ENCODE assay signal across 31 cellular contexts in genomic region chr16:50027829-50028228, GRCh38.
"Had no signal": no experiment of that assay in that cellular context is flagged by ENCODE, and none has a peak within 500 bp of the region (broad histone marks: within the 10 kb centered on the region; RNA-seq: fewer than 3 reads in every experiment).

No MANE protein-coding gene starts in this region.

- FAIRE-seq: TTC549 had no signal

- H3K27ac ChIP-seq: ascending aorta, breast epithelium, SJCRH30, SK-N-MC had no signal

- H3K27ac Mint-ChIP-seq: activated CD4-positive, alpha-beta T cell treated with anti-CD3 and anti-CD28 coated beads for 36 hours; activated CD4-positive, alpha-beta T cell treated with anti-CD3 and anti-CD28 coated beads, Interleukin-2, amount 10 ng/mL, durations not matched to agents 7 days and 5 days; activated CD8-positive, alpha-beta T cell treated with anti-CD3 and anti-CD28 coated beads, Interleukin-2, amount 10 ng/mL, durations not matched to agents 7 days and 5 days; activated naive CD4-positive, alpha-beta T cell treated with anti-CD3 and anti-CD28 coated beads, Interleukin-2, amount 10 ng/mL, durations not matched to agents 7 days and 5 days; activated naive CD8-positive, alpha-beta T cell treated with anti-CD3 and anti-CD28 coated beads for 36 hours; T-helper 2 cell treated with Interferon-gamma antibody and Interleukin-4, amounts not matched to agents 5 μg/mL and 100 μg/mL, for 36 hours; WTC11 had no signal

- H3K4me3 Mint-ChIP-seq: activated CD4-positive, alpha-beta T cell treated with anti-CD3 and anti-CD28 coated beads for 36 hours; activated CD4-positive, alpha-beta T cell treated with anti-CD3 and anti-CD28 coated beads, Interleukin-2, amount 10 ng/mL, durations not matched to agents 7 days and 5 days; activated CD8-positive, alpha-beta T cell treated with anti-CD3 and anti-CD28 coated beads, Interleukin-2, amount 10 ng/mL, durations not matched to agents 7 days and 5 days; activated naive CD4-positive, alpha-beta T cell treated with anti-CD3 and anti-CD28 coated beads, Interleukin-2, amount 10 ng/mL, durations not matched to agents 7 days and 5 days; activated naive CD8-positive, alpha-beta T cell treated with anti-CD3 and anti-CD28 coated beads for 36 hours; T-helper 2 cell treated with Interferon-gamma antibody and Interleukin-4, amounts not matched to agents 5 μg/mL and 100 μg/mL, for 36 hours; WTC11 had no signal

- H3K27me3 ChIP-seq: ascending aorta, breast epithelium, MG63, SJCRH30 had no signal

- H3K36me3 ChIP-seq: breast epithelium had no signal

- H3K9me3 Mint-ChIP-seq: activated CD4-positive, alpha-beta T cell treated with anti-CD3 and anti-CD28 coated beads, Interleukin-2, amount 10 ng/mL, durations not matched to agents 7 days and 5 days; activated naive CD4-positive, alpha-beta T cell treated with anti-CD3 and anti-CD28 coated beads, Interleukin-2, amount 10 ng/mL, durations not matched to agents 7 days and 5 days; activated naive CD8-positive, alpha-beta T cell treated with anti-CD3 and anti-CD28 coated beads for 36 hours; T-helper 2 cell treated with Interferon-gamma antibody and Interleukin-4, amounts not matched to agents 5 μg/mL and 100 μg/mL, for 36 hours; WTC11 had no signal

- DNase-seq: activated CD4-positive, alpha-beta T cell treated with anti-CD3 and anti-CD28 coated beads for 36 hours; activated CD4-positive, alpha-beta T cell treated with anti-CD3 and anti-CD28 coated beads, Interleukin-2, amount 10 ng/mL, durations not matched to agents 7 days and 5 days; activated CD4-positive, alpha-beta T cell treated with anti-CD3 and anti-CD28 coated beads, Interleukin-2, amount 50 U/mL, for 48 hours; activated CD8-positive, alpha-beta T cell treated with anti-CD3 and anti-CD28 coated beads, Interleukin-2, amount 10 ng/mL, durations not matched to agents 7 days and 5 days; activated effector memory CD4-positive, alpha-beta T cell treated with Interleukin-2 at 50 U/mL for 16 hours; activated naive CD4-positive, alpha-beta T cell treated with anti-CD3 and anti-CD28 coated beads, Interleukin-2, amount 10 ng/mL, durations not matched to agents 7 days and 5 days; activated naive CD8-positive, alpha-beta T cell treated with anti-CD3 and anti-CD28 coated beads for 36 hours; activated T-cell treated with anti-CD3 and anti-CD28 coated beads, Interleukin-2, amount 50 U/mL, for 48 hours; amygdala; Karpas-422; KBM-7; MG63; NCI-H1048; NCI-H146; NCI-H187; NCI-H2029 treated with DMSO at 0.1 percent for 48 hours; NCI-H2107; NCI-H2171; NCI-H510A; NCI-H526; NCI-H748 treated with DMSO at 0.1 percent for 48 hours; OCI-M1; Right ventricle myocardium superior; SJCRH30 had no signal

- ATAC-seq: activated CD4-positive, alpha-beta T cell treated with anti-CD3 and anti-CD28 coated beads for 36 hours; activated CD4-positive, CD25-positive, alpha-beta regulatory T cell treated with anti-CD3 and anti-CD28 coated beads, Interleukin-2, amount 50 U/mL, for 24 hours; activated CD8-positive, alpha-beta T cell treated with anti-CD3 and anti-CD28 coated beads, Interleukin-2, amount 10 ng/mL, durations not matched to agents 7 days and 5 days; WTC11 had no signal

- H3K27me3 Mint-ChIP-seq: activated CD4-positive, alpha-beta T cell treated with anti-CD3 and anti-CD28 coated beads for 36 hours; activated CD4-positive, alpha-beta T cell treated with anti-CD3 and anti-CD28 coated beads, Interleukin-2, amount 10 ng/mL, durations not matched to agents 7 days and 5 days; activated naive CD4-positive, alpha-beta T cell treated with anti-CD3 and anti-CD28 coated beads, Interleukin-2, amount 10 ng/mL, durations not matched to agents 7 days and 5 days; activated naive CD8-positive, alpha-beta T cell treated with anti-CD3 and anti-CD28 coated beads for 36 hours had no signal

- H3K4me3 ChIP-seq: ascending aorta, breast epithelium, MG63, SJCRH30, SK-N-MC had no signal

- H3K9me3 ChIP-seq: ascending aorta, breast epithelium, MG63, SJCRH30 had no signal

- H3K4me1 ChIP-seq: SJCRH30 had no signal
